ENCODE assay signal across 9 cellular contexts in the genomic region with DNA sequence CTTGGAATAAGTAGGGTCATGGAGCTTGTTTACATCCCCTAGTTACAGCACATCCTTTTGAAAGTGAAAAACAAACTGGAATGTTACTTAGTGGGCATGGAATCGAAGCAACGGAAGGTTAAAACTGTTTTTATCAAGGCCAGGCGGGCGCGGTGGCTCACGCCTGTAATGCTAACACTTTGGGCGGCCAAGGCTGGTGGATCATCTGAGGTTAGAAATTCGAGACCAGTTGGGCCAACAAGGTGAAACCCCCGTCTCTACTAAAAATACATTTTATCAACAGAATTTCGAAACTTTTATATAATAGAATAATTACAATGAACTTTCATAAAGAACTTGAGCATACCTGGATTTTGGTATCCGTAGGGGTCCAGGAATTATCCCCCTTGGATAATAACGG. TPM values are rescaled to one million over a fixed set of nuclear protein-coding genes. Genes with fewer than 3 reads are reported as not detected.
DNase-seq lines count a peak whose midpoint lies in the region; ATAC-seq, FAIRE-seq and TF ChIP-seq lines count a peak whose summit lies in the region.
"Had no signal": no experiment of that assay in that cellular context is flagged by ENCODE, and none has a peak within 500 bp of the region (broad histone marks: within the 10 kb centered on the region; RNA-seq: fewer than 3 reads in every experiment).

No MANE protein-coding gene starts in this region.

- no peak for ATAC-seq in thoracic aorta (ENCODE audit: insufficient number of reproducible peaks, low FRiP score, low read depth)
- ATAC-seq in GM19397 (IDR thresholded peaks at IDR 0.05; ENCODE audit: unreplicated experiment) = no peak

- H3K27ac ChIP-seq in liver (ENCODE audit: low read depth in 1 of 2, low read length in 2 of 2) = peak overlapping the region; percentile 84 to 98
- H3K27ac ChIP-seq in thoracic aorta = peak overlapping the region; percentile 99

- H3K36me3 Mint-ChIP-seq in activated T-cell treated with anti-CD3 and anti-CD28 coated beads, Interleukin-2, amount 50 U/mL, for 24 hours (ENCODE audit: low read depth) = peaks cover 42% of the 10 kb centered on the region

- H3K4me3 ChIP-seq in astrocyte of the cerebellum (ENCODE audit: low read depth, low read length) (peak overlapping the region; percentile 94), liver (ENCODE audit: low read depth in 1 of 3, low read length in 3 of 3) (peak overlapping the region in 2 of 3 donors; percentile 22 to 59), thoracic aorta (peak overlapping the region; percentile 90)

- H3K4me3 Mint-ChIP-seq in activated T-cell treated with anti-CD3 and anti-CD28 coated beads, Interleukin-2, amount 50 U/mL, for 24 hours = peak overlapping the region; percentile 87

- DNase-seq in activated T-cell treated with anti-CD3 and anti-CD28 coated beads, Interleukin-2, amount 50 U/mL, for 24 hours = no peak
- no peak for DNase-seq in activated T-cell treated with anti-CD3 and anti-CD28 coated beads, Interleukin-2, amount 50 U/mL, for 1 hour
- DNase-seq in astrocyte of the cerebellum (ENCODE audit: low read depth) (no peak), thoracic aorta (ENCODE audit: low spot score) (no peak), DMS114 treated with DMSO at 0.1 percent for 48 hours (lab: John Stamatoyannopoulos, UW; ENCODE audit: unreplicated experiment) (no peak), D721Med (ENCODE audit: insufficient read length, low spot score) (no peak)
- DNase-seq: activated CD8-positive, alpha-beta memory T cell treated with anti-CD3 and anti-CD28 coated beads for 24 hours had no signal

- in situ Hi-C loops in astrocyte of the cerebellum (cut with HindIII; ENCODE audit: low sequenced_read_pairs) = loop anchor here (25.0 kb wide), 1 partner anchor 229 kb away; no protein-coding TSS in a partner anchor

- peaks cover 4 to 16% (median 12%) of the 10 kb centered on the region in 4 donors for H3K36me3 ChIP-seq in liver (ENCODE audit: control insufficient read depth in 4 of 4, insufficient read depth in 3 of 4, low read depth in 1 of 4, low read length in 3 of 4)
- H3K36me3 ChIP-seq in thoracic aorta = peaks cover 18% of the 10 kb centered on the region

- H3K9me3 ChIP-seq in liver (ENCODE audit: control insufficient read depth in 4 of 4, low read length in 3 of 4) = no peaks in the 10 kb centered on the region
- no peaks in the 10 kb centered on the region for H3K9me3 ChIP-seq in thoracic aorta

- TF ChIP-seq CTCF in astrocyte of the cerebellum (IDR thresholded peaks at IDR 0.05; ENCODE audit: low read depth, low read length, missing control alignments) (no peak), liver (IDR thresholded peaks at IDR 0.05; ENCODE audit: low read depth, low read length, missing input control) (no peak), thoracic aorta (IDR thresholded peaks at IDR 0.05) (no peak), D721Med (IDR thresholded peaks at IDR 0.05; ENCODE audit: insufficient read depth, missing control alignments) (no peak)

- WGBS in liver = 90% methylated on average over 12 of the region's 12 CpGs

- no peak for FAIRE-seq in D721Med (lab: Jason Lieb, UNC)

- TF ChIP-seq RAD21 in liver (IDR thresholded peaks at IDR 0.05) = no peak

- peak overlapping the region; percentile 96 for H3K27ac Mint-ChIP-seq in activated T-cell treated with anti-CD3 and anti-CD28 coated beads, Interleukin-2, amount 50 U/mL, for 24 hours

- H3K27me3 ChIP-seq in liver (ENCODE audit: control insufficient read depth in 4 of 4, insufficient read depth in 4 of 4, low read length in 3 of 4) (no peaks in the 10 kb centered on the region), thoracic aorta (replicated peaks; ENCODE audit: insufficient read depth) (no peaks in the 10 kb centered on the region)

- no peaks in the 10 kb centered on the region for H3K27me3 Mint-ChIP-seq in activated T-cell treated with anti-CD3 and anti-CD28 coated beads, Interleukin-2, amount 50 U/mL, for 24 hours

- H3K9ac ChIP-seq in liver (ENCODE audit: low read depth in 1 of 2, low read length in 2 of 2) = peak overlapping the region in 1 of 2 donors; percentile 96

- no peaks in the 10 kb centered on the region for H3K9me3 Mint-ChIP-seq in activated T-cell treated with anti-CD3 and anti-CD28 coated beads, Interleukin-2, amount 50 U/mL, for 24 hours

- peaks cover 4 to 19% (median 8%) of the 10 kb centered on the region in 4 donors for H3K4me1 ChIP-seq in liver (ENCODE audit: control insufficient read depth in 4 of 4, insufficient read depth in 4 of 4, low read length in 3 of 4)
- peaks cover 14 to 24% of the 10 kb centered on the region in 2 donors for H3K4me1 ChIP-seq in thoracic aorta (ENCODE audit: control insufficient read depth in 1 of 2, low read depth in 2 of 2)

- peaks cover 43% of the 10 kb centered on the region for H3K4me1 Mint-ChIP-seq in activated T-cell treated with anti-CD3 and anti-CD28 coated beads, Interleukin-2, amount 50 U/mL, for 24 hours (ENCODE audit: low read depth)

TF ChIP-seq in liver, 16 proteins besides CTCF, POLR2A, EP300 and RAD21:
- TF ChIP-seq HNF4A (conservative IDR thresholded peaks at IDR 0.05) = no peak
- TF ChIP-seq, protein P1, sequence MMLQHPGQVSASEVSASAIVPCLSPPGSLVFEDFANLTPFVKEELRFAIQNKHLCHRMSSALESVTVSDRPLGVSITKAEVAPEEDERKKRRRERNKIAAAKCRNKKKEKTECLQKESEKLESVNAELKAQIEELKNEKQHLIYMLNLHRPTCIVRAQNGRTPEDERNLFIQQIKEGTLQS (IDR thresholded peaks at IDR 0.05) = no peak
- no peak for TF ChIP-seq HNF4G (IDR thresholded peaks at IDR 0.05)
- no peak for TF ChIP-seq EGR1 (IDR thresholded peaks at IDR 0.05; ENCODE audit: low read depth in 2 of 2)
- no peak for TF ChIP-seq RXRA (IDR thresholded peaks at IDR 0.05)
- no peak for TF ChIP-seq GABPA (IDR thresholded peaks at IDR 0.05 in 1 of 2, conservative IDR thresholded peaks at IDR 0.05 in 1 of 2)
- TF ChIP-seq, protein P2, sequence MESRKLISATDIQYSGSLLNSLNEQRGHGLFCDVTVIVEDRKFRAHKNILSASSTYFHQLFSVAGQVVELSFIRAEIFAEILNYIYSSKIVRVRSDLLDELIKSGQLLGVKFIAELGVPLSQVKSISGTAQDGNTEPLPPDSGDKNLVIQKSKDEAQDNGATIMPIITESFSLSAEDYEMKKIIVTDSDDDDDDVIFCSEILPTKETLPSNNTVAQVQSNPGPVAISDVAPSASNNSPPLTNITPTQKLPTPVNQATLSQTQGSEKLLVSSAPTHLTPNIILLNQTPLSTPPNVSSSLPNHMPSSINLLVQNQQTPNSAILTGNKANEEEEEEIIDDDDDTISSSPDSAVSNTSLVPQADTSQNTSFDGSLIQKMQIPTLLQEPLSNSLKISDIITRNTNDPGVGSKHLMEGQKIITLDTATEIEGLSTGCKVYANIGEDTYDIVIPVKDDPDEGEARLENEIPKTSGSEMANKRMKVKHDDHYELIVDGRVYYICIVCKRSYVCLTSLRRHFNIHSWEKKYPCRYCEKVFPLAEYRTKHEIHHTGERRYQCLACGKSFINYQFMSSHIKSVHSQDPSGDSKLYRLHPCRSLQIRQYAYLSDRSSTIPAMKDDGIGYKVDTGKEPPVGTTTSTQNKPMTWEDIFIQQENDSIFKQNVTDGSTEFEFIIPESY (IDR thresholded peaks at IDR 0.05) = no peak
- no peak for TF ChIP-seq YY1 (IDR thresholded peaks at IDR 0.05)
- no peak for TF ChIP-seq FOXA2 (IDR thresholded peaks at IDR 0.05)
- TF ChIP-seq FOXA1 (IDR thresholded peaks at IDR 0.05) = no peak
- no peak for TF ChIP-seq NR2F2 (IDR thresholded peaks at IDR 0.05)
- no peak for TF ChIP-seq JUND (IDR thresholded peaks at IDR 0.05)
- no peak for TF ChIP-seq SP1 (IDR thresholded peaks at IDR 0.05)
- TF ChIP-seq, protein P3, sequence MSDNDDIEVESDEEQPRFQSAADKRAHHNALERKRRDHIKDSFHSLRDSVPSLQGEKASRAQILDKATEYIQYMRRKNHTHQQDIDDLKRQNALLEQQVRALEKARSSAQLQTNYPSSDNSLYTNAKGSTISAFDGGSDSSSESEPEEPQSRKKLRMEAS (IDR thresholded peaks at IDR 0.05) = no peak

RNA-seq across cellular contexts. Expression of a gene that starts 1.1 kb away (rescaled TPM):
- total RNA-seq in liver (10 to 100 TPM; 46.5 to 97.1 TPM), thoracic aorta (100 to 1,000 TPM in 1 of 2 donors, 10 to 100 TPM in 1; 88.2 to 187 TPM)
- 10 to 100 TPM; 26.9 to 47.4 TPM for polyA plus RNA-seq in liver

RNA-seq across cellular contexts. Expression of a gene that starts 9.4 kb away (rescaled TPM):
- total RNA-seq in liver (10 to 100 TPM; 24.3 to 42.1 TPM), thoracic aorta (10 to 100 TPM; 47.4 to 79.2 TPM)
- polyA plus RNA-seq in liver = 10 to 100 TPM; 31.1 to 32.6 TPM

RNA-seq across cellular contexts. Expression of a gene that starts 23.3 kb away (rescaled TPM):
- 10 to 100 TPM; 49.6 to 71.2 TPM for total RNA-seq in liver
- polyA plus RNA-seq in liver = 10 to 100 TPM; 10.8 to 32.8 TPM
- total RNA-seq in thoracic aorta = 10 to 100 TPM; 80.8 to 99.2 TPM

RNA-seq across cellular contexts. Expression of a gene that starts 42.0 kb away (rescaled TPM):
- 10 to 100 TPM in 1 of 2 donors, 1 to 10 TPM in 1; 7.2 to 16.4 TPM for total RNA-seq in liver
- 10 to 100 TPM; 14.2 to 22.1 TPM for polyA plus RNA-seq in liver
- 1 to 10 TPM in 1 of 2 donors, under 1 TPM in 1; 0.85 to 2.2 TPM for total RNA-seq in thoracic aorta

Comparison
In these comparisons a context has a peak if more than half of its experiments do, and no peak if none do; other contexts are left out.
1. H3K4me3 ChIP-seq: peak in every context shown above with its lines; median percentile 94 in astrocyte of the cerebellum; 90 in thoracic aorta; 40 in liver.